In the genomic region with DNA sequence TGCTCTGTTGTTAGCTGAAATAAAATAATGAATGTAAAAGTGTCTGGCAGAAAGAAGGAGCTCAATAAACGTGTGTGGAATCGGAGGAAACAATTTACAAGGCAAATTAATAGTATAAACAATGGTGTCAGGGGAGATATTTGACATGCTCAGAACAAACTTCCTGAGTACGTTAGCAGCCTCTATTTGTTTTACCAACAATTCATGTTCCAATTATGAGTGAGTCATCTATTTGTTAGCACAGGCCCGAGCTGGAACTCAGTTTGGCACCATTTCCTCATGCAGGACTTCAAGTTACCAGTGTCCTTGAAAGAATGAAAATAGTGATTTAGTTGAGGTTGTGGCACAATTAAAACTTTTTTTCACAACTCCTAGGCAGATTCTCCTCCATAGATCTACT, we compare ENCODE assay signal across 12 cellular contexts. TPM values are rescaled to one million over a fixed set of nuclear protein-coding genes. Genes with fewer than 3 reads are reported as not detected.
DNase-seq lines count a peak whose midpoint lies in the region; ATAC-seq and TF ChIP-seq lines count a peak whose summit lies in the region.
"Had no signal": no experiment of that assay in that cellular context is flagged by ENCODE, and none has a peak within 500 bp of the region (broad histone marks: within the 10 kb centered on the region; RNA-seq: fewer than 3 reads in every experiment).

No MANE protein-coding gene starts in this region.

- DNase-seq in DMS53 (lab: John Stamatoyannopoulos, UW) (peak; percentile 48), DMS53 treated with DMSO at 0.1 percent for 48 hours (lab: John Stamatoyannopoulos, UW; ENCODE audit: unreplicated experiment) (no peak), SHP77 (lab: John Stamatoyannopoulos, UW) (peak; percentile 27 to 71), glomerular visceral epithelial cell (ENCODE audit: extremely low spot score) (peak; percentile 8), testis (peak; percentile 72), nephron progenitor cell (no peak)
- DNase-seq: activated CD4-positive, alpha-beta memory T cell treated with anti-CD3 and anti-CD28 coated beads for 36 hours; substantia nigra had no signal

- no peaks in the 10 kb centered on the region for H3K27me3 ChIP-seq in testis

- H3K36me3 ChIP-seq in testis (ENCODE audit: low read depth, missing control alignments): no peaks in the 10 kb centered on the region

- no peak overlapping the region for H3K4me3 ChIP-seq in testis

- peaks cover 8% of the 10 kb centered on the region for H3K27me3 Mint-ChIP-seq in nephron progenitor cell (ENCODE audit: low read depth, poor library complexity)

- peak overlapping the region in 1 of 2 donors; percentile 41 for H3K27ac ChIP-seq in testis
- H3K27ac ChIP-seq: 22Rv1 had no signal

- intact Hi-C loops in testis (cut with DNase I; ENCODE audit: low total_unique reads): no loop called here

- no peaks in the 10 kb centered on the region for H3K9me3 ChIP-seq in testis

- no peaks in the 10 kb centered on the region for H3K9me3 Mint-ChIP-seq in nephron progenitor cell
- H3K9me3 Mint-ChIP-seq: activated CD4-positive, alpha-beta memory T cell treated with anti-CD3 and anti-CD28 coated beads for 36 hours had no signal

- TF ChIP-seq CTCF in testis (IDR thresholded peaks at IDR 0.05) (no peak), nephron progenitor cell (IDR thresholded peaks at IDR 0.05) (no peak)

- WGBS in testis, 2 donors: 32 to 40% methylated on average over 4 of the region's 4 CpGs

- no peak for ATAC-seq in GM18868 (IDR thresholded peaks at IDR 0.05; ENCODE audit: unreplicated experiment)
- ATAC-seq in HG02798 (IDR thresholded peaks at IDR 0.05; ENCODE audit: poor library complexity, unreplicated experiment): no peak

- H3K4me1 Mint-ChIP-seq in nephron progenitor cell: peaks cover 38% of the 10 kb centered on the region

- TF ChIP-seq POLR2A in testis (IDR thresholded peaks at IDR 0.05): no peak

- no peak overlapping the region for H3K4me3 Mint-ChIP-seq in nephron progenitor cell
- H3K4me3 Mint-ChIP-seq: activated CD4-positive, alpha-beta memory T cell treated with anti-CD3 and anti-CD28 coated beads for 36 hours had no signal

- H3K4me1 ChIP-seq in testis: peaks cover 9% of the 10 kb centered on the region

- no peak overlapping the region for H3K27ac Mint-ChIP-seq in nephron progenitor cell
- H3K27ac Mint-ChIP-seq: activated CD4-positive, alpha-beta memory T cell treated with anti-CD3 and anti-CD28 coated beads for 36 hours had no signal

- no peaks in the 10 kb centered on the region for H3K36me3 Mint-ChIP-seq in nephron progenitor cell (ENCODE audit: low read depth)
- H3K36me3 Mint-ChIP-seq: activated CD4-positive, alpha-beta memory T cell treated with anti-CD3 and anti-CD28 coated beads for 36 hours had no signal

RNA-seq across cellular contexts. Expression of gene ASIC2, which starts 9.1 kb away (rescaled TPM):
- 1 to 10 TPM in 1 of 2 donors, under 1 TPM in 1; 0.81 to 1.0 TPM for total RNA-seq in testis
- 0.73 TPM for polyA plus RNA-seq in testis (ENCODE audit: insufficient read depth, low read depth, low replicate concordance)
- total RNA-seq: activated CD4-positive, alpha-beta memory T cell treated with anti-CD3 and anti-CD28 coated beads for 36 hours; OCI-LY7 had no signal

Comparison
In these comparisons a context has a peak if more than half of its experiments do, and no peak if none do; other contexts are left out.
1. DNase-seq: peak in DMS53 (single experiment), SHP77 (2 of 2), glomerular visceral epithelial cell (single experiment) and testis (single experiment); none in DMS53 treated with DMSO at 0.1 percent for 48 hours (single experiment) and nephron progenitor cell (single experiment).